Comparison of ENCODE assay signal across 17 cellular contexts in the genomic region with DNA sequence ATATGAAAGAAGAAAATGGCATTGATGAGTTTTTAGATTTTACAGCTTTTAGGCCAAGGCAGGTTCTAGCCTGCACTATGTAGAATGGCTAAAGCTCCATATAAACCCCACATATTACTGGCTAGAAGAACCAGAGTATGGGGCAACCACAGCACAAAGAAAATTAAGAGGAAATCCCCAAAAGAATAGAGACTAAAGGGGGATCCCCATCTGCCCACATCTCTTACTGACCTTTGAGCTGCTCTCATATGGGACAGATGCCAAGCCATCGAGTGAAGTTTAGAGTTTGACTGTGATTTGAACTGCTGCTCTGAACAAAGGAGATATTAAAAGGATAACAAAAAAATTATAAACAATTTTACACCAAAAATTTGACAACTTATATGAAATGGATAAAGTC.
DNase-seq lines count a peak whose midpoint lies in the region; ATAC-seq and TF ChIP-seq lines count a peak whose summit lies in the region.
"Had no signal": no experiment of that assay in that cellular context is flagged by ENCODE, and none has a peak within 500 bp of the region (broad histone marks: within the 10 kb centered on the region; RNA-seq: fewer than 3 reads in every experiment).

No MANE protein-coding gene starts in this region.

- peak overlapping the region; percentile 54 for H3K4me3 ChIP-seq in OCI-LY3 (ENCODE audit: low read length)
- H3K4me3 ChIP-seq: lung, tibial artery had no signal

- peak; percentile 96 for ATAC-seq in GM18520 (IDR thresholded peaks at IDR 0.05; ENCODE audit: unreplicated experiment)
- ATAC-seq in GM21367 (IDR thresholded peaks at IDR 0.05; ENCODE audit: unreplicated experiment) = peak; percentile 85
- ATAC-seq in HG02981 (IDR thresholded peaks at IDR 0.05; ENCODE audit: unreplicated experiment) = peak; percentile 93
- ATAC-seq: foreskin keratinocyte had no signal

- DNase-seq in erythroblast (lab: John Stamatoyannopoulos, UW) (no peak), DMS114 treated with DMSO at 0.1 percent for 48 hours (lab: John Stamatoyannopoulos, UW; ENCODE audit: unreplicated experiment) (no peak), midbrain (lab: John Stamatoyannopoulos, UW) (no peak), NCI-H2196 (lab: John Stamatoyannopoulos, UW; ENCODE audit: unreplicated experiment) (no peak)
- DNase-seq: activated CD4-positive, CD25-positive, alpha-beta regulatory T cell; CD4-positive, alpha-beta T cell; cortex of kidney; foreskin keratinocyte; NCI-H226; stimulated activated CD4-positive, alpha-beta T cell treated with anti-CD3 and anti-CD28 coated beads, Interleukin-4, amount 100 ng/mL, for 24 hours; tibial artery had no signal

- H3K9ac ChIP-seq in OCI-LY3 (ENCODE audit: low read length) = no peak overlapping the region
- H3K9ac ChIP-seq: parathyroid adenoma had no signal

- no peaks in the 10 kb centered on the region for H3K79me2 ChIP-seq in OCI-LY3 (ENCODE audit: low read length)
- H3K79me2 ChIP-seq: parathyroid adenoma had no signal

- H3K27me3 ChIP-seq in OCI-LY3 (ENCODE audit: low read depth, low read length) = no peaks in the 10 kb centered on the region
- H3K27me3 ChIP-seq: foreskin keratinocyte, tibial artery had no signal

- peaks cover 3% of the 10 kb centered on the region for H3K36me3 ChIP-seq in OCI-LY3 (replicated peaks; ENCODE audit: low read depth, low read length)
- H3K36me3 ChIP-seq: tibial artery had no signal

- H3K4me1 ChIP-seq in OCI-LY3 (ENCODE audit: low read length) = peaks cover 17% of the 10 kb centered on the region
- H3K4me1 ChIP-seq: foreskin keratinocyte, parathyroid adenoma, tibial artery had no signal

- no peaks in the 10 kb centered on the region for H3K9me3 ChIP-seq in OCI-LY3 (ENCODE audit: insufficient read depth, low read length)

- no peak overlapping the region for H2AFZ ChIP-seq in OCI-LY3 (ENCODE audit: low read depth, low read length)
- H2AFZ ChIP-seq: parathyroid adenoma had no signal

- no peak for TF ChIP-seq CTCF in OCI-LY3 (IDR thresholded peaks at IDR 0.05; ENCODE audit: low read depth, low read length)

- no peaks in the 10 kb centered on the region for H4K20me1 ChIP-seq in OCI-LY3 (ENCODE audit: insufficient read depth, low read length)

- no peak overlapping the region for H3K27ac ChIP-seq in OCI-LY3 (ENCODE audit: low read length)
- H3K27ac ChIP-seq: foreskin keratinocyte, parathyroid adenoma, tibial artery had no signal

- peak overlapping the region; percentile 77 for H3K4me2 ChIP-seq in OCI-LY3 (ENCODE audit: low read length)

- no peak for TF ChIP-seq POLR2A in erythroblast (IDR thresholded peaks at IDR 0.05; ENCODE audit: low read length)
